ENCODE assay signal across 18 cellular contexts in the genomic region with DNA sequence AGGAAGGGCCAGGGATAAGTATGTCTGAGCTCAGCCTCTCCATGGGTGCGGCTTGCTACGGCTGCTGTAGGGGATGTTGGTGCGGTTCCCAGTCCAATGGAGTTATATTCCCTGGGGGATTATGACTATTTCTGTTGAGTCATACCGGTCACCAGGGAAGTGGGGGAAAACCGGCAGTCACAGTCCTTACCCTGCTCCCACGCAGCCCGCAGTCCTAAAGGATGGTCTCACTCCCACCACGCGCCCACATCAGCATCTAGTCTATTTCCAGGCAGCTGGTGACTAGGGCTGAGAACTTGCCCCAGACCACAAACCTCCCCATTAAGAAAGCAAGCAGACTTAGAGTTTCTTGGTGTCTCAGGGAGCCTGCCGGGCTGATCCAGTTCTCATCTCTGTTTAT.
"Had no signal": no experiment of that assay in that cellular context is flagged by ENCODE, and none has a peak within 500 bp of the region (broad histone marks: within the 10 kb centered on the region; RNA-seq: fewer than 3 reads in every experiment).

No MANE protein-coding gene starts in this region.

- ATAC-seq: effector memory CD8-positive, alpha-beta T cell; left colon; naive thymus-derived CD8-positive, alpha-beta T cell; stimulated activated effector memory CD8-positive, alpha-beta T cell treated with anti-CD3 and anti-CD28 coated beads, Interleukin-12 subunit alpha, Interleukin-12 subunit beta, amount 100 ng/mL, for 72 hours had no signal

- H3K4me3 Mint-ChIP-seq: activated T-cell treated with anti-CD3 and anti-CD28 coated beads, Interleukin-2, amount 50 U/mL, for 24 hours; brain; dendritic cell treated with granulocyte-macrophage colony-stimulating factor and Interleukin-4, amounts not matched to agents 40 ng/mL and 50 ng/mL, for 4 days; effector memory CD8-positive, alpha-beta T cell; naive thymus-derived CD8-positive, alpha-beta T cell; stimulated activated effector memory CD8-positive, alpha-beta T cell treated with anti-CD3 and anti-CD28 coated beads, Interleukin-12 subunit alpha, Interleukin-12 subunit beta, amount 100 ng/mL, for 72 hours had no signal

- H3K36me3 ChIP-seq: adrenal gland, neutrophil, right atrium auricular region, tibial artery, vagina had no signal

- H3K4me1 ChIP-seq: adrenal gland, right atrium auricular region, tibial artery, vagina had no signal

- H3K9me3 Mint-ChIP-seq: activated T-cell treated with anti-CD3 and anti-CD28 coated beads, Interleukin-2, amount 50 U/mL, for 24 hours had no signal

- DNase-seq: activated naive CD4-positive, alpha-beta T cell treated with Interleukin-2 at 50 U/mL for 16 hours; activated T-cell treated with anti-CD3 and anti-CD28 coated beads, Interleukin-2, amount 50 U/mL, for 24 hours; adrenal gland; cerebellar nuclear complex; effector memory CD8-positive, alpha-beta T cell; left colon; naive thymus-derived CD8-positive, alpha-beta T cell; small intestine; T-helper 2 cell; tibial artery had no signal

- H3K4me3 ChIP-seq: adrenal gland, lung, right atrium auricular region, tibial artery, vagina had no signal

- H3K36me3 Mint-ChIP-seq: brain; naive thymus-derived CD8-positive, alpha-beta T cell; stimulated activated effector memory CD8-positive, alpha-beta T cell treated with anti-CD3 and anti-CD28 coated beads, Interleukin-12 subunit alpha, Interleukin-12 subunit beta, amount 100 ng/mL, for 72 hours had no signal

- H3K27me3 Mint-ChIP-seq: activated T-cell treated with anti-CD3 and anti-CD28 coated beads, Interleukin-2, amount 50 U/mL, for 24 hours; brain; dendritic cell treated with granulocyte-macrophage colony-stimulating factor and Interleukin-4, amounts not matched to agents 40 ng/mL and 50 ng/mL, for 4 days; effector memory CD8-positive, alpha-beta T cell had no signal

- H3K27me3 ChIP-seq: adrenal gland, neutrophil, right atrium auricular region, tibial artery, vagina had no signal

- H3K27ac Mint-ChIP-seq: activated T-cell treated with anti-CD3 and anti-CD28 coated beads, Interleukin-2, amount 50 U/mL, for 24 hours; brain; dendritic cell treated with granulocyte-macrophage colony-stimulating factor and Interleukin-4, amounts not matched to agents 40 ng/mL and 50 ng/mL, for 4 days; effector memory CD8-positive, alpha-beta T cell; naive thymus-derived CD8-positive, alpha-beta T cell; stimulated activated effector memory CD8-positive, alpha-beta T cell treated with anti-CD3 and anti-CD28 coated beads, Interleukin-12 subunit alpha, Interleukin-12 subunit beta, amount 100 ng/mL, for 72 hours had no signal

- H3K4me1 Mint-ChIP-seq: brain; naive thymus-derived CD8-positive, alpha-beta T cell; stimulated activated effector memory CD8-positive, alpha-beta T cell treated with anti-CD3 and anti-CD28 coated beads, Interleukin-12 subunit alpha, Interleukin-12 subunit beta, amount 100 ng/mL, for 72 hours had no signal

- H3K9me3 ChIP-seq: adrenal gland, neutrophil, vagina had no signal

- H3K27ac ChIP-seq: adrenal gland, epithelial cell of prostate, neutrophil, right atrium auricular region, tibial artery, vagina had no signal
